Comparison of ENCODE assay signal across 10 cellular contexts in the genomic region with DNA sequence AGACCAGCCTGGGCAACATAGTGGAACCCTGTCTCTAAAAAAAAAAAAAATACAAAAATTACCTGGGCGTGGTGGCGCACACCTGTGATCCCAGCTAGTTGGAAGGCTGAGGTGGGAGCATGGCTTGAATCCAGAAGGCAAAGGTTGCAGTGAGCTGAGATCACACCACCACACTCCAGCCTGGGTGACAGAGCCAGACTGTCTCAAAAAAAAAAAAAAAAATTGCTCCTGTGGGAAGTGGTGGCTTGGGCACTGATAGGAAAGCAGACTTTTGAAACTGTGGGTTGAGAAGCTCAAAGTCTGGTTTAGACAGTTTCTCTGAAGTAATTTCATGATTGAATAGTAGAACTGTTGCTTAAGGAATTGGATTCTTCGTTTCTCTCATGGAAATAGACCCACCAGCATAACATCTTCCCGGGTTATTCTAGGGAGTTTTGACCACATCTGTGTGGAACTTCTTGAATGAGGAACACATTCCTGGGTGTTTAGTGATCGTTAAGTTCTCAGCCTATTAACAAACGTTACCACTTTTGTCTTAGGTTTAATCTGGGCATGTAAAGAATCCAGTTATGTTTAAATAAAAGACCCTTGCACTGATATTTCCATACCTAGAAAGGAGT. TPM values are rescaled to one million over a fixed set of nuclear protein-coding genes. Genes with fewer than 3 reads are reported as not detected.
DNase-seq lines count a peak whose midpoint lies in the region; ATAC-seq, FAIRE-seq and TF ChIP-seq lines count a peak whose summit lies in the region.
"Had no signal": no experiment of that assay in that cellular context is flagged by ENCODE, and none has a peak within 500 bp of the region (broad histone marks: within the 10 kb centered on the region; RNA-seq: fewer than 3 reads in every experiment).

No MANE protein-coding gene starts in this region.

- H3K36me3 ChIP-seq in heart right ventricle (no peaks in the 10 kb centered on the region), heart left ventricle (no peaks in the 10 kb centered on the region), esophagus muscularis mucosa (peaks cover 0 to 4% (median 0%) of the 10 kb centered on the region in 4 donors), osteoblast (ENCODE audit: insufficient read depth, low read length) (no peaks in the 10 kb centered on the region), vagina (no peaks in the 10 kb centered on the region), kidney (ENCODE audit: control insufficient read depth in 1 of 2, insufficient read depth in 2 of 2, low read length in 2 of 2) (no peaks in the 10 kb centered on the region)
- H3K36me3 ChIP-seq: Peyer's patch had no signal

- FAIRE-seq in kidney (lab: Jason Lieb, UNC), result no peak

- H3K9ac ChIP-seq in kidney (ENCODE audit: low read length in 2 of 2), result no peak overlapping the region

- no peak for TF ChIP-seq POLR2A in heart left ventricle (IDR thresholded peaks at IDR 0.05)
- TF ChIP-seq POLR2A in esophagus muscularis mucosa (IDR thresholded peaks at IDR 0.05; ENCODE audit: low read depth), result no peak
- TF ChIP-seq POLR2A in vagina (IDR thresholded peaks at IDR 0.05), result no peak

- H3K4me3 ChIP-seq in heart right ventricle (no peak overlapping the region), heart left ventricle (no peak overlapping the region), esophagus muscularis mucosa (no peak overlapping the region), osteoblast (ENCODE audit: insufficient read depth, low read length) (no peak overlapping the region), vagina (no peak overlapping the region), kidney (ENCODE audit: low read length in 2 of 2) (no peak overlapping the region)
- H3K4me3 ChIP-seq: Peyer's patch had no signal

- no peaks in the 10 kb centered on the region for H3K79me2 ChIP-seq in osteoblast (ENCODE audit: insufficient read depth, low read length)

- no peak for TF ChIP-seq CTCF in heart right ventricle (IDR thresholded peaks at IDR 0.05)
- no peak for TF ChIP-seq CTCF in heart left ventricle (IDR thresholded peaks at IDR 0.05)
- TF ChIP-seq CTCF in esophagus muscularis mucosa (IDR thresholded peaks at IDR 0.05), result no peak
- TF ChIP-seq CTCF in osteoblast (IDR thresholded peaks at IDR 0.05; ENCODE audit: extremely low read depth, low read depth, low read length), result no peak
- no peak for TF ChIP-seq CTCF in vagina (IDR thresholded peaks at IDR 0.05)
- no peak for TF ChIP-seq CTCF in kidney (IDR thresholded peaks at IDR 0.05; ENCODE audit: borderline replicate concordance, extremely low read depth, insufficient read depth)

- ATAC-seq in heart right ventricle (no peak), heart left ventricle (no peak)

- H3K9me3 ChIP-seq in heart right ventricle, result no peaks in the 10 kb centered on the region
- no peaks in the 10 kb centered on the region for H3K9me3 ChIP-seq in heart left ventricle
- H3K9me3 ChIP-seq in esophagus muscularis mucosa, result no peaks in the 10 kb centered on the region
- no peaks in the 10 kb centered on the region for H3K9me3 ChIP-seq in osteoblast (ENCODE audit: low read depth, low read length)
- H3K9me3 ChIP-seq in vagina, result no peaks in the 10 kb centered on the region
- H3K9me3 ChIP-seq in kidney (ENCODE audit: control insufficient read depth in 1 of 2, low read length in 2 of 2), result no peaks in the 10 kb centered on the region
- H3K9me3 ChIP-seq: Peyer's patch had no signal

- WGBS in heart right ventricle, 2 donors, result 75 to 79% methylated on average over 6 of the region's 6 CpGs
- WGBS in heart left ventricle, 4 donors, result 74 to 80% (median 76%) methylated on average over 6 of the region's 6 CpGs
- WGBS in esophagus muscularis mucosa, result 63% methylated on average over 6 of the region's 6 CpGs

- intact Hi-C loops in heart right ventricle (cut with DNase I) (loop anchor here in 8 of 10 donors (1.0 to 10.0 kb wide), 9 partner anchors 42 to 460 kb away; partner anchors contain the start of gene ODC1 (in 1 of the 8)), heart left ventricle (cut with DNase I) (loop anchor here in 9 of 10 donors (1.0 to 10.0 kb wide), 8 partner anchors 42 to 450 kb away; partner anchors contain the start of gene TAF1B (in 1 of the 9)), esophagus muscularis mucosa (cut with DNase I) (no loop called here), vagina (cut with DNase I) (loop anchor here (5.0 kb wide), 1 partner anchor 57 kb away; the partner anchor contains the start of gene KLF11), kidney (cut with DNase I) (loop anchor here (10.0 kb wide), 1 partner anchor 70 kb away; no protein-coding TSS in a partner anchor)

- POLR2A ChIA-PET in HEK293T (lab: Yijun Ruan, JAX), result no interaction called here

- no peaks in the 10 kb centered on the region for H3K27me3 ChIP-seq in heart right ventricle
- H3K27me3 ChIP-seq in heart left ventricle, result no peaks in the 10 kb centered on the region
- H3K27me3 ChIP-seq in esophagus muscularis mucosa, result no peaks in the 10 kb centered on the region
- H3K27me3 ChIP-seq in osteoblast (ENCODE audit: insufficient read depth, low read length), result no peaks in the 10 kb centered on the region
- no peaks in the 10 kb centered on the region for H3K27me3 ChIP-seq in vagina
- H3K27me3 ChIP-seq: Peyer's patch had no signal

- no peak for DNase-seq in heart right ventricle
- DNase-seq in heart left ventricle, result no peak
- DNase-seq in esophagus muscularis mucosa (ENCODE audit: extremely low spot score), result no peak
- no peak for DNase-seq in osteoblast (ENCODE audit: insufficient read length, low spot score, missing footprints)
- no peak for DNase-seq in vagina (ENCODE audit: extremely low spot score in 2 of 2)
- no peak for DNase-seq in HEK293T (ENCODE audit: extremely low spot score)
- DNase-seq in kidney, result no peak
- no peak for DNase-seq in NCI-H1092 treated with DMSO at 0.1 percent for 48 hours (lab: John Stamatoyannopoulos, UW)
- DNase-seq: activated CD4-positive, CD25-positive, alpha-beta regulatory T cell treated with anti-CD3 and anti-CD28 coated beads, Interleukin-2, amount 50 U/mL, for 72 hours; Peyer's patch had no signal

- TF ChIP-seq EP300 in esophagus muscularis mucosa (IDR thresholded peaks at IDR 0.05), result no peak

- no peak overlapping the region for H2AFZ ChIP-seq in osteoblast (ENCODE audit: low read length)

- peak overlapping the region in 6 of 10 donors; percentile 10 to 58 (median 31) for H3K27ac ChIP-seq in heart right ventricle
- peak overlapping the region in 2 of 12 donors; percentile 47 to 74 for H3K27ac ChIP-seq in heart left ventricle
- H3K27ac ChIP-seq in esophagus muscularis mucosa (replicated peaks in 1 of 4), result peak overlapping the region; percentile 50 to 74 (median 57)
- H3K27ac ChIP-seq in osteoblast (ENCODE audit: low read depth, low read length), result peak overlapping the region; percentile 62
- H3K27ac ChIP-seq in vagina, result peak overlapping the region; percentile 72
- H3K27ac ChIP-seq in kidney (ENCODE audit: low read depth in 2 of 2, low read length in 2 of 2), result no peak overlapping the region

- H3K4me2 ChIP-seq in osteoblast (ENCODE audit: insufficient read depth, low read length), result peak overlapping the region; percentile 12

- no peaks in the 10 kb centered on the region for H4K20me1 ChIP-seq in osteoblast (ENCODE audit: insufficient read depth, low read length)

- CTCF ChIA-PET in HEK293T (lab: Yijun Ruan, JAX), result interaction anchor here (0.6 to 1.8 kb wide), 30 partner anchors 8 to 735 kb away, joined by 3 to 13 read pairs (median 5); partner anchors contain the start of genes KLF11 and TAF1B

- peaks cover 5 to 43% (median 21%) of the 10 kb centered on the region in 9 donors for H3K4me1 ChIP-seq in heart right ventricle
- peaks cover 0 to 38% (median 18%) of the 10 kb centered on the region in 12 donors for H3K4me1 ChIP-seq in heart left ventricle
- H3K4me1 ChIP-seq in esophagus muscularis mucosa, result peaks cover 16 to 34% (median 26%) of the 10 kb centered on the region in 4 donors
- peaks cover 54% of the 10 kb centered on the region for H3K4me1 ChIP-seq in osteoblast (ENCODE audit: insufficient read depth, low read length)
- H3K4me1 ChIP-seq in vagina, result peaks cover 19% of the 10 kb centered on the region
- peaks cover 0 to 4% of the 10 kb centered on the region in 2 donors for H3K4me1 ChIP-seq in kidney (ENCODE audit: control insufficient read depth in 1 of 2, insufficient read depth in 1 of 2, low read depth in 1 of 2, low read length in 2 of 2)

TF ChIP-seq in HEK293T, 16 proteins besides CTCF, POLR2A, EP300 and RAD21 (continues in another document):
- TF ChIP-seq NFRKB (IDR thresholded peaks at IDR 0.05) (no peak), FOXK2 (IDR thresholded peaks at IDR 0.05) (no peak), FOXM1 (IDR thresholded peaks at IDR 0.05; ENCODE audit: borderline replicate concordance) (no peak), SP1 (IDR thresholded peaks at IDR 0.05) (no peak), LEF1 (IDR thresholded peaks at IDR 0.05; ENCODE audit: borderline replicate concordance) (no peak), BHLHE40 (IDR thresholded peaks at IDR 0.05; ENCODE audit: borderline replicate concordance) (no peak), L3MBTL2 (conservative IDR thresholded peaks at IDR 0.05) (no peak), CTBP1 (IDR thresholded peaks at IDR 0.05; ENCODE audit: borderline replicate concordance) (no peak), SUZ12 (IDR thresholded peaks at IDR 0.05) (no peak), ELF4 (IDR thresholded peaks at IDR 0.05) (no peak)

RNA-seq across cellular contexts. Expression of gene GRHL1, which starts 33.5 kb away (rescaled TPM):
- total RNA-seq in heart right ventricle (1 to 10 TPM in 5 of 10 donors, under 1 TPM in 5; 0.57 to 3.0 (median 1.2) TPM), heart left ventricle (1 to 10 TPM in 6 of 9 donors, under 1 TPM in 3; 0.79 to 2.8 (median 1.1) TPM), esophagus muscularis mucosa (1 to 10 TPM in 3 of 4 donors, under 1 TPM in 1; 0.86 to 5.1 (median 2.6) TPM), osteoblast (0.29 and 0.36 TPM in 2 replicates), vagina (126 TPM), kidney (6.0 TPM)
- polyA plus RNA-seq in heart right ventricle (under 1 TPM; 0.29 to 0.80 TPM), heart left ventricle (under 1 TPM; 0.50 to 0.57 TPM), kidney (ENCODE audit: insufficient read depth, low read depth, low replicate concordance) (2.3 TPM)

RNA-seq across cellular contexts. Expression of gene KLF11, which starts 58.4 kb away (rescaled TPM):
- total RNA-seq in heart right ventricle, result 10 to 100 TPM; 13.3 to 33.7 (median 20.0) TPM
- polyA plus RNA-seq in heart right ventricle, result 1 to 10 TPM; 6.1 to 7.2 TPM
- 10 to 100 TPM; 11.8 to 43.8 (median 21.4) TPM for total RNA-seq in heart left ventricle
- 1 to 10 TPM; 5.4 to 8.0 TPM for polyA plus RNA-seq in heart left ventricle
- total RNA-seq in esophagus muscularis mucosa, result 10 to 100 TPM; 15.8 to 51.6 (median 33.9) TPM
- total RNA-seq in osteoblast, result 6.8 and 8.3 TPM in 2 replicates
- total RNA-seq in vagina, result 30.4 TPM
- total RNA-seq in kidney, result 34.0 TPM
- polyA plus RNA-seq in kidney (ENCODE audit: insufficient read depth, low read depth, low replicate concordance), result 9.4 TPM

Comparison
In these comparisons a context has a peak if more than half of its experiments do, and no peak if none do; other contexts are left out.
1. H3K27ac ChIP-seq: peak in heart right ventricle (6 of 10), esophagus muscularis mucosa (4 of 4), osteoblast (single experiment) and vagina (single experiment); none in kidney (0 of 2).
2. RNA of gene GRHL1, which starts 33.5 kb away (total RNA-seq): 126 TPM in vagina (single experiment); 6.0 TPM in kidney (single experiment), 0.86 to 5.1 TPM in esophagus muscularis mucosa, 0.57 to 3.0 TPM in heart right ventricle, 0.79 to 2.8 TPM in heart left ventricle and 0.29 to 0.36 TPM in osteoblast; every median in the first group is over 10 times any median in the second.